8 cellular contexts compared by ENCODE assay signal in genomic region chr18:51153659-51154371, GRCh38. TPM values are rescaled to one million over a fixed set of nuclear protein-coding genes. Genes with fewer than 3 reads are reported as not detected.
DNase-seq lines count a peak whose midpoint lies in the region; ATAC-seq and TF ChIP-seq lines count a peak whose summit lies in the region.

No MANE protein-coding gene starts in this region.

- H3K36me3 ChIP-seq in sigmoid colon, result no peaks in the 10 kb centered on the region

- no peaks in the 10 kb centered on the region for H3K9me3 ChIP-seq in sigmoid colon

- peaks cover 2% of the 10 kb centered on the region for H3K9me3 Mint-ChIP-seq in activated CD4-positive, alpha-beta T cell treated with anti-CD3 and anti-CD28 coated beads, Interleukin-2, amount 10 ng/mL, durations not matched to agents 7 days and 5 days
- no peaks in the 10 kb centered on the region for H3K9me3 Mint-ChIP-seq in naive thymus-derived CD8-positive, alpha-beta T cell

- H3K4me3 Mint-ChIP-seq in activated CD4-positive, alpha-beta T cell treated with anti-CD3 and anti-CD28 coated beads, Interleukin-2, amount 10 ng/mL, durations not matched to agents 7 days and 5 days, result peak overlapping the region; percentile 75
- peak overlapping the region; percentile 75 to 91 (median 86) for H3K4me3 Mint-ChIP-seq in naive thymus-derived CD8-positive, alpha-beta T cell

- no peak overlapping the region for H3K27ac ChIP-seq in sigmoid colon

- CTCF ChIA-PET in activated CD4-positive, alpha-beta T cell treated with anti-CD3 and anti-CD28 coated beads, Interleukin-2, amount 10 ng/mL, durations not matched to agents 7 days and 5 days (lab: Charles Lee), result interaction anchor here (0.9 to 2.5 kb wide), 3 partner anchors 8 to 44 kb away, joined by 3 to 5 read pairs (median 4); partner anchors contain the start of gene MEX3C

- H3K27me3 ChIP-seq in sigmoid colon, result no peaks in the 10 kb centered on the region

- H3K4me1 Mint-ChIP-seq in activated CD4-positive, alpha-beta T cell treated with anti-CD3 and anti-CD28 coated beads, Interleukin-2, amount 10 ng/mL, durations not matched to agents 7 days and 5 days, result peaks cover 38% of the 10 kb centered on the region
- peaks cover 22 to 51% (median 32%) of the 10 kb centered on the region in 4 donors for H3K4me1 Mint-ChIP-seq in naive thymus-derived CD8-positive, alpha-beta T cell

- peak; percentile 71 for ATAC-seq in HG03066 (IDR thresholded peaks at IDR 0.05; ENCODE audit: low read depth, unreplicated experiment)
- ATAC-seq in naive thymus-derived CD8-positive, alpha-beta T cell, result peak; percentile 58 to 61

- H3K4me1 ChIP-seq in sigmoid colon, result no peaks in the 10 kb centered on the region

- no peaks in the 10 kb centered on the region for H3K27me3 Mint-ChIP-seq in activated CD4-positive, alpha-beta T cell treated with anti-CD3 and anti-CD28 coated beads, Interleukin-2, amount 10 ng/mL, durations not matched to agents 7 days and 5 days
- no peaks in the 10 kb centered on the region for H3K27me3 Mint-ChIP-seq in naive thymus-derived CD8-positive, alpha-beta T cell

- H3K36me3 Mint-ChIP-seq in activated CD4-positive, alpha-beta T cell treated with anti-CD3 and anti-CD28 coated beads, Interleukin-2, amount 10 ng/mL, durations not matched to agents 7 days and 5 days (ENCODE audit: low read depth), result no peaks in the 10 kb centered on the region
- H3K36me3 Mint-ChIP-seq in naive thymus-derived CD8-positive, alpha-beta T cell, result no peaks in the 10 kb centered on the region

- H3K4me3 ChIP-seq in sigmoid colon, result no peak overlapping the region

- H3K27ac Mint-ChIP-seq in activated CD4-positive, alpha-beta T cell treated with anti-CD3 and anti-CD28 coated beads, Interleukin-2, amount 10 ng/mL, durations not matched to agents 7 days and 5 days, result peak overlapping the region; percentile 99
- peak overlapping the region; percentile 89 to 95 (median 93) for H3K27ac Mint-ChIP-seq in naive thymus-derived CD8-positive, alpha-beta T cell

- intact Hi-C loops in sigmoid colon (cut with DNase I), result no loop called here

- WGBS in sigmoid colon, 2 donors, result 51 to 77% methylated on average over 19 of the region's 19 CpGs

- peak; percentile 49 for DNase-seq in activated CD4-positive, alpha-beta T cell treated with anti-CD3 and anti-CD28 coated beads, Interleukin-2, amount 10 ng/mL, durations not matched to agents 7 days and 5 days
- DNase-seq in naive thymus-derived CD8-positive, alpha-beta T cell, result peak; percentile 19 to 65 (median 42)
- DNase-seq in HT-29 (ENCODE audit: low spot score) (no peak), NCI-H82 (lab: John Stamatoyannopoulos, UW) (no peak), DMS53 treated with DMSO at 0.1 percent for 48 hours (lab: John Stamatoyannopoulos, UW; ENCODE audit: unreplicated experiment) (no peak), sigmoid colon (no peak)

- no peak for TF ChIP-seq CTCF in sigmoid colon (IDR thresholded peaks at IDR 0.05)

- TF ChIP-seq EP300 in sigmoid colon (IDR thresholded peaks at IDR 0.05), result no peak

- TF ChIP-seq POLR2A in GM19099 (IDR thresholded peaks at IDR 0.05; ENCODE audit: extremely low read depth, insufficient read length, low read depth) (peak; percentile 48), sigmoid colon (IDR thresholded peaks at IDR 0.05) (no peak)

- POLR2A ChIA-PET in activated CD4-positive, alpha-beta T cell treated with anti-CD3 and anti-CD28 coated beads, Interleukin-2, amount 10 ng/mL, durations not matched to agents 7 days and 5 days (lab: Charles Lee), result interaction anchor here (0.6 to 1.7 kb wide), 3 partner anchors 38 to 287 kb away, joined by 3 to 6 read pairs (median 3); partner anchors contain the start of gene MEX3C
- POLR2A ChIA-PET in naive thymus-derived CD8-positive, alpha-beta T cell (lab: Charles Lee), result interaction anchor here (0.6 to 5.7 kb wide), 7 partner anchors 29 to 275 kb away, joined by 3 to 80 read pairs (median 5); partner anchors contain the start of genes ME2 and MEX3C

RNA-seq across cellular contexts. Expression of gene MEX3C, which starts 43.7 kb away (rescaled TPM):
- 10 to 100 TPM; 49.6 to 58.2 TPM for total RNA-seq in activated CD4-positive, alpha-beta T cell treated with anti-CD3 and anti-CD28 coated beads, Interleukin-2, amount 10 ng/mL, durations not matched to agents 7 days and 5 days
- 10 to 100 TPM; 54.3 to 57.6 TPM for total RNA-seq in naive thymus-derived CD8-positive, alpha-beta T cell
- polyA plus RNA-seq in naive thymus-derived CD8-positive, alpha-beta T cell, result 1 to 10 TPM; 1.7 to 7.4 (median 6.9) TPM
- total RNA-seq in HT-29 (2014; rRNA removed; shearing (Covaris generic)), result 28.5 and 38.3 TPM in 2 replicates
- 10 to 100 TPM; 18.4 to 20.7 (median 20.2) TPM for total RNA-seq in sigmoid colon
- 10 to 100 TPM; 10.2 to 14.1 (median 11.8) TPM for polyA plus RNA-seq in sigmoid colon

Comparison
In these comparisons a context has a peak if more than half of its experiments do, and no peak if none do; other contexts are left out.
1. DNase-seq: peak in activated CD4-positive, alpha-beta T cell treated with anti-CD3 and anti-CD28 coated beads, Interleukin-2, amount 10 ng/mL, durations not matched to agents 7 days and 5 days (single experiment) and naive thymus-derived CD8-positive, alpha-beta T cell (10 of 10); none in HT-29 (single experiment), NCI-H82 (single experiment), DMS53 treated with DMSO at 0.1 percent for 48 hours (single experiment) and sigmoid colon (single experiment).